ENCODE assay signal across 22 cellular contexts in the genomic region with DNA sequence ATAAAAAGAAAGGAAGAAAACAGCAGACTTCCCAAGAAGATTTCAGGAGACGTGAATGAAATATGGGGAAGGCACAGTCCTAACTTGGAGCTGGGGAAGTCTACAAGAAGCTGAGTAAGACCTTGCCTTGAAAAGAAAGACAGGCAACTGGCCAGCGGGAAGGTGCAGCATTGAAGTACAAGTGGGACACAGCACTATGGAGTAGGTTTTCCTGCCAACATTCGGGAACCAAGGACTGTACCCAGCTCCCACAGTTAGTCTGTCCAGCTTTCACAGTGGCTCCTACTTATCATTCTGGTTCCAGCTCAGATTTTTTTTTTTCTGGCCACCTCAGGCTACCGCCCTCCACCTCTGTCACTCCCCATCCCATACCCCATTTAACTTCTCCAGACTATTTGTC.
"Had no signal": no experiment of that assay in that cellular context is flagged by ENCODE, and none has a peak within 500 bp of the region (broad histone marks: within the 10 kb centered on the region; RNA-seq: fewer than 3 reads in every experiment).

No MANE protein-coding gene starts in this region.

- H3K27ac Mint-ChIP-seq: endodermal cell; progenitor cell of endocrine pancreas; stimulated activated naive B cell treated with anti-CD40 and anti-IgM and Interleukin-4, amounts not matched to agents 10 μg/mL and 1 μg/mL and 100 μg/mL, for 72 hours; stimulated activated naive CD8-positive, alpha-beta T cell treated with anti-CD3 and anti-CD28 coated beads, Interleukin-15, amount 100 ng/mL, for 72 hours had no signal

- H3K27me3 Mint-ChIP-seq: naive thymus-derived CD8-positive, alpha-beta T cell; progenitor cell of endocrine pancreas; stimulated activated naive B cell treated with anti-CD40 and anti-IgM and Interleukin-4, amounts not matched to agents 10 μg/mL and 1 μg/mL and 100 μg/mL, for 72 hours; stimulated activated naive CD8-positive, alpha-beta T cell treated with anti-CD3 and anti-CD28 coated beads, Interleukin-15, amount 100 ng/mL, for 72 hours had no signal

- ATAC-seq: gastrocnemius medialis; mucosa of descending colon; naive thymus-derived CD8-positive, alpha-beta T cell; right lobe of liver; stimulated activated naive B cell treated with anti-CD40 and anti-IgM and Interleukin-4, amounts not matched to agents 10 μg/mL and 1 μg/mL and 100 μg/mL, for 72 hours; stimulated activated naive CD8-positive, alpha-beta T cell treated with anti-CD3 and anti-CD28 coated beads, Interleukin-15, amount 100 ng/mL, for 72 hours; upper lobe of right lung had no signal

- H3K4me1 Mint-ChIP-seq: endodermal cell had no signal

- H3K4me3 ChIP-seq: coronary artery, gastrocnemius medialis, hepatocyte, mucosa of descending colon, ovary, right lobe of liver, testis, tibial nerve, upper lobe of right lung had no signal

- H3K9me3 Mint-ChIP-seq: stimulated activated naive CD8-positive, alpha-beta T cell treated with anti-CD3 and anti-CD28 coated beads, Interleukin-15, amount 100 ng/mL, for 72 hours had no signal

- DNase-seq: central memory CD4-positive, alpha-beta T cell; effector CD4-positive, alpha-beta T cell; endodermal cell; gastrocnemius medialis; glutamatergic neuron; kidney; left cardiac atrium; mucosa of descending colon; naive thymus-derived CD8-positive, alpha-beta T cell; ovary; right lobe of liver; stimulated activated CD4-positive, alpha-beta T cell treated with anti-CD3 and anti-CD28 coated beads, Interleukin-1b, Interleukin-23, amount 100 ng/mL, for 48 hours; stimulated activated CD4-positive, alpha-beta T cell treated with anti-CD3 and anti-CD28 coated beads, Interleukin-4, amount 100 ng/mL, for 4 hours; stimulated activated naive B cell treated with anti-CD40 and anti-IgM and Interleukin-4, amounts not matched to agents 10 μg/mL and 1 μg/mL and 100 μg/mL, for 72 hours; stimulated activated naive CD8-positive, alpha-beta T cell treated with anti-CD3 and anti-CD28 coated beads, Interleukin-15, amount 100 ng/mL, for 72 hours; testis; upper lobe of right lung had no signal

- H3K4me1 ChIP-seq: gastrocnemius medialis, right lobe of liver, testis, tibial nerve, upper lobe of right lung had no signal

- FAIRE-seq: kidney had no signal

- H3K36me3 ChIP-seq: ovary had no signal

- H3K9me3 ChIP-seq: gastrocnemius medialis, mucosa of descending colon, neutrophil, ovary, right lobe of liver, testis, upper lobe of right lung had no signal

- H3K27me3 ChIP-seq: gastrocnemius medialis, hepatocyte, neutrophil, ovary, right lobe of liver, testis, tibial nerve, upper lobe of right lung had no signal

- H3K4me3 Mint-ChIP-seq: endodermal cell; naive thymus-derived CD8-positive, alpha-beta T cell; stimulated activated naive B cell treated with anti-CD40 and anti-IgM and Interleukin-4, amounts not matched to agents 10 μg/mL and 1 μg/mL and 100 μg/mL, for 72 hours; stimulated activated naive CD8-positive, alpha-beta T cell treated with anti-CD3 and anti-CD28 coated beads, Interleukin-15, amount 100 ng/mL, for 72 hours had no signal

- H3K27ac ChIP-seq: coronary artery, gastrocnemius medialis, hepatocyte, neutrophil, ovary, right lobe of liver, testis, tibial nerve, upper lobe of right lung had no signal
